In genomic region chr5:131532016-131532640, GRCh38 we compare ENCODE assay signal across 12 cellular contexts.
DNase-seq lines count a peak whose midpoint lies in the region; ATAC-seq and TF ChIP-seq lines count a peak whose summit lies in the region.
"Had no signal": no experiment of that assay in that cellular context is flagged by ENCODE, and none has a peak within 500 bp of the region (broad histone marks: within the 10 kb centered on the region; RNA-seq: fewer than 3 reads in every experiment).

No MANE protein-coding gene starts in this region.

- ATAC-seq in HG02763 (IDR thresholded peaks at IDR 0.05; ENCODE audit: unreplicated experiment) = no peak

- TF ChIP-seq EP300 in SK-N-SH (IDR thresholded peaks at IDR 0.05; ENCODE audit: borderline replicate concordance in 1 of 2, low read depth in 1 of 2, low read length in 1 of 2) (no peak), esophagus muscularis mucosa (IDR thresholded peaks at IDR 0.05) (no peak), sigmoid colon (IDR thresholded peaks at IDR 0.05) (no peak)

- peak overlapping the region; percentile 83 for H3K4me2 ChIP-seq in SK-N-SH

- POLR2A ChIA-PET in SK-N-SH (lab: Yijun Ruan, JAX) = interaction anchor here (0.6 to 1.4 kb wide), 3 partner anchors 8 to 327 kb away, joined by 3 read pairs; no protein-coding TSS in a partner anchor

- no peaks in the 10 kb centered on the region for H3K9me2 ChIP-seq in SK-N-SH

- intact Hi-C loops in esophagus muscularis mucosa (cut with DNase I) = no loop called here
- intact Hi-C loops in sigmoid colon (cut with DNase I) = no loop called here

- TF ChIP-seq RAD21 in SK-N-SH (IDR thresholded peaks at IDR 0.05; ENCODE audit: low read length) = no peak

- CTCF ChIA-PET in SK-N-SH (lab: Yijun Ruan, JAX) = interaction anchor here (0.7 to 4.4 kb wide), 6 partner anchors 8 to 831 kb away, joined by 3 to 17 read pairs (median 6); no protein-coding TSS in a partner anchor

- H3K27me3 ChIP-seq in SK-N-SH (ENCODE audit: insufficient read depth) (no peaks in the 10 kb centered on the region), esophagus muscularis mucosa (no peaks in the 10 kb centered on the region), sigmoid colon (no peaks in the 10 kb centered on the region)
- H3K27me3 ChIP-seq: SJSA1 had no signal

- H3K4me1 ChIP-seq in SK-N-SH (ENCODE audit: control insufficient read depth in 1 of 2, insufficient read depth in 2 of 2, low read depth in 1 of 2, low read length in 1 of 2) (peaks cover 16 to 36% of the 10 kb centered on the region in 2 experiments), esophagus muscularis mucosa (peaks cover 0 to 52% (median 30%) of the 10 kb centered on the region in 4 donors), sigmoid colon (peaks cover 0 to 50% (median 32%) of the 10 kb centered on the region in 4 donors)
- H3K4me1 ChIP-seq: SJSA1 had no signal

- H4K20me1 ChIP-seq in SK-N-SH (ENCODE audit: insufficient read depth) = no peaks in the 10 kb centered on the region

- H3K9ac ChIP-seq in SK-N-SH = peak overlapping the region; percentile 61; the same call in 1 of the 2 replicates

- H3K27ac ChIP-seq in SK-N-SH (ENCODE audit: low read depth in 2 of 2, low read length in 1 of 2) (peak overlapping the region; percentile 63 to 91), esophagus muscularis mucosa (replicated peaks in 1 of 4) (peak overlapping the region in 3 of 4 donors; percentile 16 to 51 (median 49)), sigmoid colon (peak overlapping the region; percentile 44 to 73 (median 52))
- H3K27ac ChIP-seq: SJSA1 had no signal

- peaks cover 0 to under 1% of the 10 kb centered on the region in 2 experiments for H3K36me3 ChIP-seq in SK-N-SH (replicated peaks in 1 of 2; ENCODE audit: control insufficient read depth in 1 of 2, insufficient read depth in 2 of 2, low read length in 1 of 2)
- no peaks in the 10 kb centered on the region for H3K36me3 ChIP-seq in esophagus muscularis mucosa
- H3K36me3 ChIP-seq in sigmoid colon = no peaks in the 10 kb centered on the region
- H3K36me3 ChIP-seq: SJSA1 had no signal

- peaks cover 28% of the 10 kb centered on the region for H3F3A ChIP-seq in SK-N-SH (replicated peaks; ENCODE audit: insufficient read depth)

- no peaks in the 10 kb centered on the region; the same call in 1 of the 2 replicates for H3K79me2 ChIP-seq in SK-N-SH (ENCODE audit: insufficient read depth)

- TF ChIP-seq CTCF in SK-N-SH (IDR thresholded peaks at IDR 0.05) (no peak), esophagus muscularis mucosa (IDR thresholded peaks at IDR 0.05) (no peak), sigmoid colon (IDR thresholded peaks at IDR 0.05) (no peak)

- H2AFZ ChIP-seq in SK-N-SH (ENCODE audit: low read depth) = peak overlapping the region; percentile 15

- DNase-seq in NCI-H2171 treated with DMSO at 0.1 percent for 48 hours (lab: John Stamatoyannopoulos, UW) (peak; percentile 55), NCI-H2171 (lab: John Stamatoyannopoulos, UW) (no peak), SK-N-SH (peak; percentile 34), esophagus muscularis mucosa (ENCODE audit: extremely low spot score) (no peak), sigmoid colon (no peak), GM19238 (ENCODE audit: insufficient read length, low spot score) (no peak)
- DNase-seq in stimulated activated CD4-positive, alpha-beta T cell treated with anti-CD3 and anti-CD28 coated beads, Interleukin-2, amount 100 ng/mL, for 24 hours = no peak
- DNase-seq: ACHN; NCI-H1105; stimulated activated CD4-positive, alpha-beta T cell treated with anti-CD3 and anti-CD28 coated beads, Interleukin-1b, Interleukin-23, amount 100 ng/mL, for 48 hours had no signal

- peak overlapping the region; percentile 37 to 50 for H3K4me3 ChIP-seq in SK-N-SH (ENCODE audit: low read depth in 2 of 2, low read length in 1 of 2)
- peak overlapping the region; percentile 15 to 39 (median 34) for H3K4me3 ChIP-seq in esophagus muscularis mucosa
- peak overlapping the region; percentile 7 to 41 (median 31) for H3K4me3 ChIP-seq in sigmoid colon
- H3K4me3 ChIP-seq: SJSA1 had no signal

- no peaks in the 10 kb centered on the region for H3K9me3 ChIP-seq in SK-N-SH
- H3K9me3 ChIP-seq in esophagus muscularis mucosa = no peaks in the 10 kb centered on the region
- no peaks in the 10 kb centered on the region for H3K9me3 ChIP-seq in sigmoid colon
- H3K9me3 ChIP-seq: SJSA1 had no signal

- TF ChIP-seq POLR2A in esophagus muscularis mucosa (IDR thresholded peaks at IDR 0.05; ENCODE audit: low read depth) (no peak), sigmoid colon (IDR thresholded peaks at IDR 0.05) (no peak)

- 32% methylated on average over 7 of the region's 7 CpGs for WGBS in SK-N-SH (ENCODE audit: low lambda C conversion rate)
- 28% methylated on average over 7 of the region's 7 CpGs for WGBS in esophagus muscularis mucosa
- WGBS in sigmoid colon, 2 donors = 44 to 80% methylated on average over 7 of the region's 7 CpGs

TF ChIP-seq in SK-N-SH, 30 proteins besides CTCF, POLR2A, EP300 and RAD21:
- TF ChIP-seq CHD2 (IDR thresholded peaks at IDR 0.05; ENCODE audit: low read length, partially characterized antibody) (peak; percentile 56), MXI1 (IDR thresholded peaks at IDR 0.05; ENCODE audit: low read depth, low read length) (peak; percentile 73; the same call in 1 of the 2 replicates), FOXJ3 (CRISPR knock-in tag; IDR thresholded peaks at IDR 0.05) (0 out of 2 replicates have a peak, but pooled peaks have one; percentile 44), SMC3 (IDR thresholded peaks at IDR 0.05; ENCODE audit: low read depth, low read length) (no peak), USF2 (IDR thresholded peaks at IDR 0.05; ENCODE audit: borderline replicate concordance, low read depth, low read length) (no peak), GATA2 (CRISPR knock-in tag; IDR thresholded peaks at IDR 0.05) (peak; percentile 43), RCOR1 (IDR thresholded peaks at IDR 0.05; ENCODE audit: low read length) (no peak; the same call in 1 of the 2 replicates)

Comparison
In these comparisons a context has a peak if more than half of its experiments do, and no peak if none do; other contexts are left out.
1. DNase-seq: peak in NCI-H2171 treated with DMSO at 0.1 percent for 48 hours (single experiment) and SK-N-SH (single experiment); none in NCI-H2171 (single experiment), esophagus muscularis mucosa (single experiment), sigmoid colon (single experiment), GM19238 (single experiment) and stimulated activated CD4-positive, alpha-beta T cell treated with anti-CD3 and anti-CD28 coated beads, Interleukin-2, amount 100 ng/mL, for 24 hours (0 of 2).
2. Peak in every context shown above with its lines, with median percentiles within 50 percentile points of each other: H3K27ac ChIP-seq and H3K4me3 ChIP-seq.